Comparison of ENCODE assay signal across 8 cellular contexts in the genomic region with DNA sequence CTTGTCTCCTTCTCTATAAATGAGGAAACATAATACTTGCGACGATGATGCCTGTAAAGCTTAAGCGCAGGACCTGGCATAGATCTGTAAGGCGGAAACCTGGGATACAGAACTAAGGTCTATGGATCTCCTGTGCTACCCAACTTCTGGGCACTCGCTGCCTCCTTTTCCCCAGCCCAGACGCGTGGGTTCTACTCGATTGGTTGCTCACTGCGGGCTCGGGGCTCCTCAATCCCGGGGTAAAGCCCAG. TPM values are rescaled to one million over a fixed set of nuclear protein-coding genes. Genes with fewer than 3 reads are reported as not detected.
A peak's percentile ranks its signal among the peaks of the same experiment; 100 is the strongest.
DNase-seq lines count a peak whose midpoint lies in the region; ATAC-seq and TF ChIP-seq lines count a peak whose summit lies in the region.

No MANE protein-coding gene starts in this region.

- H3K27me3 ChIP-seq in gastrocnemius medialis = no peaks in the 10 kb centered on the region

- H3K27ac ChIP-seq in VCaP = peak overlapping the region; percentile 94
- peak overlapping the region; percentile 97 to 99 (median 99) for H3K27ac ChIP-seq in gastrocnemius medialis

- peak; percentile 34 for DNase-seq in germinal center (ENCODE audit: low spot score)
- no peak for DNase-seq in gastrocnemius medialis
- no peak for DNase-seq in NCI-H446 (lab: John Stamatoyannopoulos, UW)
- DNase-seq in GM20000 (ENCODE audit: low spot score) = no peak
- no peak for DNase-seq in 8988T

- no peak for TF ChIP-seq POLR2A in GM18505 (IDR thresholded peaks at IDR 0.05; ENCODE audit: borderline replicate concordance, extremely low read depth, insufficient read depth, insufficient read length)
- no peak for TF ChIP-seq POLR2A in gastrocnemius medialis (IDR thresholded peaks at IDR 0.05)

- intact Hi-C loops in gastrocnemius medialis (cut with DNase I; ENCODE audit: low total_unique reads) = loop anchor here (1.0 to 5.0 kb wide), 3 partner anchors 177 to 433 kb away; no protein-coding TSS in a partner anchor

- peak overlapping the region; percentile 86 to 98 (median 94) for H3K4me3 ChIP-seq in gastrocnemius medialis

- in situ Hi-C loops in gastrocnemius medialis (cut with MboI; ENCODE audit: low sequenced_read_pairs in 4 of 4) = loop anchor here in 2 of 4 donors (5.0 to 25.0 kb wide), 4 partner anchors 126 to 183 kb away; partner anchors contain the start of genes FBL (in 1 of the 2) and LEUTX (in 1 of the 2)

- ATAC-seq in GM18505 (IDR thresholded peaks at IDR 0.05; ENCODE audit: unreplicated experiment) = peak; percentile 28
- peak; percentile 6 for ATAC-seq in HG03378 (IDR thresholded peaks at IDR 0.05; ENCODE audit: unreplicated experiment)
- ATAC-seq in gastrocnemius medialis = peak; percentile 34 to 40

- no peaks in the 10 kb centered on the region for H3K9me3 ChIP-seq in gastrocnemius medialis

- peaks cover 21 to 23% of the 10 kb centered on the region in 2 donors for H3K4me1 ChIP-seq in gastrocnemius medialis

- TF ChIP-seq CTCF in VCaP (conservative IDR thresholded peaks at IDR 0.05) = no peak
- TF ChIP-seq CTCF in gastrocnemius medialis (IDR thresholded peaks at IDR 0.05 in 4 of 5, conservative IDR thresholded peaks at IDR 0.05 in 1 of 5) = no peak
- no peak for TF ChIP-seq CTCF in GM20000 (IDR thresholded peaks at IDR 0.05; ENCODE audit: extremely low read depth, missing control alignments)

- peaks cover 0 to 32% of the 10 kb centered on the region in 2 donors for H3K36me3 ChIP-seq in gastrocnemius medialis

RNA-seq across cellular contexts. Expression of gene PSMC4, which starts 0.6 kb away (rescaled TPM):
- total RNA-seq in gastrocnemius medialis = 100 to 1,000 TPM; 165 to 238 (median 219) TPM

RNA-seq across cellular contexts. Expression of gene ZNF546, which starts 26.5 kb away (rescaled TPM):
- total RNA-seq in gastrocnemius medialis = 1 to 10 TPM; 3.2 to 6.9 (median 4.2) TPM

RNA-seq across cellular contexts. Expression of gene FCGBP, which starts 35.9 kb away (rescaled TPM):
- total RNA-seq in gastrocnemius medialis = 10 to 100 TPM in 1 of 4 donors, 1 to 10 TPM in 3; 2.2 to 11.2 (median 7.2) TPM
